33 cellular contexts compared by ENCODE assay signal in genomic region chr2:48257456-48257855, GRCh38.
"Had no signal": no experiment of that assay in that cellular context is flagged by ENCODE, and none has a peak within 500 bp of the region (broad histone marks: within the 10 kb centered on the region; RNA-seq: fewer than 3 reads in every experiment).

No MANE protein-coding gene starts in this region.

- H3K4me1 Mint-ChIP-seq: activated CD4-positive, alpha-beta T cell treated with anti-CD3 and anti-CD28 coated beads for 36 hours; activated CD4-positive, alpha-beta T cell treated with anti-CD3 and anti-CD28 coated beads, Interleukin-2, amount 10 ng/mL, durations not matched to agents 24 days and 14 days; activated CD8-positive, alpha-beta memory T cell treated with anti-CD3 and anti-CD28 coated beads, Interleukin-2, amount 10 ng/mL, durations not matched to agents 7 days and 5 days; activated naive CD4-positive, alpha-beta T cell treated with anti-CD3 and anti-CD28 coated beads, Interleukin-2, amount 10 ng/mL, durations not matched to agents 7 days and 5 days; brain had no signal

- DNase-seq: activated CD4-positive, alpha-beta memory T cell treated with anti-CD3 and anti-CD28 coated beads for 36 hours; activated CD4-positive, alpha-beta T cell treated with anti-CD3 and anti-CD28 coated beads for 36 hours; activated CD4-positive, alpha-beta T cell treated with anti-CD3 and anti-CD28 coated beads, Interleukin-2, amount 10 ng/mL, durations not matched to agents 24 days and 14 days; activated CD4-positive, CD25-positive, alpha-beta regulatory T cell; activated CD4-positive, CD25-positive, alpha-beta regulatory T cell treated with anti-CD3 and anti-CD28 coated beads, Interleukin-2, amount 50 U/mL, for 72 hours; activated CD8-positive, alpha-beta memory T cell treated with anti-CD3 and anti-CD28 coated beads, Interleukin-2, amount 10 ng/mL, durations not matched to agents 7 days and 5 days; activated CD8-positive, alpha-beta memory T cell treated with anti-CD3 and anti-CD28 coated beads, Interleukin-2, amount 50 U/mL, for 4 hours; activated CD8-positive, alpha-beta T cell treated with anti-CD3 and anti-CD28 coated beads, Interleukin-2, amount 10 ng/mL, durations not matched to agents 7 days and 5 days; activated gamma-delta T cell; activated naive CD4-positive, alpha-beta T cell; activated naive CD4-positive, alpha-beta T cell treated with anti-CD3 and anti-CD28 coated beads, Interleukin-2, amount 10 ng/mL, durations not matched to agents 7 days and 5 days; activated naive CD8-positive, alpha-beta T cell treated with anti-CD3 and anti-CD28 coated beads, Interleukin-2, amount 10 ng/mL, durations not matched to agents 7 days and 5 days; activated T-cell treated with anti-CD3 and anti-CD28 coated beads, Interleukin-2, amount 50 U/mL, for 1 hour; activated T-cell treated with anti-CD3 and anti-CD28 coated beads, Interleukin-2, amount 50 U/mL, for 48 hours; central memory CD4-positive, alpha-beta T cell; cerebellar nuclear complex; colonic mucosa; effector CD8-positive, alpha-beta T cell; esophagus squamous epithelium; head of caudate nucleus; T-helper 17 cell; T1000 had no signal

- H3K27ac Mint-ChIP-seq: activated CD4-positive, alpha-beta memory T cell treated with anti-CD3 and anti-CD28 coated beads for 36 hours; activated CD4-positive, alpha-beta T cell treated with anti-CD3 and anti-CD28 coated beads for 36 hours; activated CD4-positive, alpha-beta T cell treated with anti-CD3 and anti-CD28 coated beads, Interleukin-2, amount 10 ng/mL, durations not matched to agents 24 days and 14 days; activated CD8-positive, alpha-beta memory T cell treated with anti-CD3 and anti-CD28 coated beads, Interleukin-2, amount 10 ng/mL, durations not matched to agents 7 days and 5 days; activated CD8-positive, alpha-beta T cell treated with anti-CD3 and anti-CD28 coated beads, Interleukin-2, amount 10 ng/mL, durations not matched to agents 7 days and 5 days; activated naive CD4-positive, alpha-beta T cell treated with anti-CD3 and anti-CD28 coated beads, Interleukin-2, amount 10 ng/mL, durations not matched to agents 7 days and 5 days; activated naive CD4-positive, alpha-beta T cell treated with anti-CD3 and anti-CD28 coated beads, Interleukin-2, amount 50 U/mL, for 72 hours; activated naive CD8-positive, alpha-beta T cell treated with anti-CD3 and anti-CD28 coated beads, Interleukin-2, amount 10 ng/mL, durations not matched to agents 7 days and 5 days; activated T-helper 1 cell treated with anti-CD3 and anti-CD28 coated beads, Interleukin-12 subunit alpha, Interleukin-12 subunit beta, Interleukin-2, Interleukin-4 antibody, amounts not matched to agents 30 ng/mL and 10 ng/mL and 1 ng/mL, durations not matched to agents 14 hours and 24 hours and 36 hours; brain; T-helper 17 cell; T-helper 2 cell treated with Interferon-gamma antibody and Interleukin-4, amounts not matched to agents 5 μg/mL and 100 μg/mL, for 36 hours had no signal

- H3K4me3 ChIP-seq: ascending aorta, breast epithelium, cardiac muscle cell, colonic mucosa, esophagus squamous epithelium had no signal

- FAIRE-seq: endometrium, endothelial cell of umbilical vein, frontal cortex had no signal

- H3K9me3 ChIP-seq: ascending aorta, breast epithelium, colonic mucosa, esophagus squamous epithelium had no signal

- H3K4me1 ChIP-seq: ascending aorta, breast epithelium, colonic mucosa, esophagus squamous epithelium had no signal

- H3K36me3 Mint-ChIP-seq: activated CD4-positive, alpha-beta memory T cell treated with anti-CD3 and anti-CD28 coated beads for 36 hours; activated CD8-positive, alpha-beta memory T cell treated with anti-CD3 and anti-CD28 coated beads, Interleukin-2, amount 10 ng/mL, durations not matched to agents 7 days and 5 days; activated naive CD4-positive, alpha-beta T cell treated with anti-CD3 and anti-CD28 coated beads, Interleukin-2, amount 10 ng/mL, durations not matched to agents 7 days and 5 days; activated naive CD4-positive, alpha-beta T cell treated with anti-CD3 and anti-CD28 coated beads, Interleukin-2, amount 50 U/mL, for 72 hours; brain had no signal

- H3K36me3 ChIP-seq: ascending aorta, breast epithelium, cardiac muscle cell, colonic mucosa, esophagus squamous epithelium had no signal

- H3K27ac ChIP-seq: ascending aorta, breast epithelium, cardiac muscle cell, colonic mucosa, epithelial cell of prostate, esophagus squamous epithelium had no signal

- H3K27me3 Mint-ChIP-seq: activated CD4-positive, alpha-beta memory T cell treated with anti-CD3 and anti-CD28 coated beads for 36 hours; activated CD4-positive, alpha-beta T cell treated with anti-CD3 and anti-CD28 coated beads for 36 hours; activated CD8-positive, alpha-beta memory T cell treated with anti-CD3 and anti-CD28 coated beads, Interleukin-2, amount 10 ng/mL, durations not matched to agents 7 days and 5 days; activated naive CD4-positive, alpha-beta T cell treated with anti-CD3 and anti-CD28 coated beads, Interleukin-2, amount 10 ng/mL, durations not matched to agents 7 days and 5 days; T-helper 17 cell had no signal

- H3K4me3 Mint-ChIP-seq: activated CD4-positive, alpha-beta memory T cell treated with anti-CD3 and anti-CD28 coated beads for 36 hours; activated CD4-positive, alpha-beta T cell treated with anti-CD3 and anti-CD28 coated beads for 36 hours; activated CD4-positive, alpha-beta T cell treated with anti-CD3 and anti-CD28 coated beads, Interleukin-2, amount 10 ng/mL, durations not matched to agents 24 days and 14 days; activated CD8-positive, alpha-beta memory T cell treated with anti-CD3 and anti-CD28 coated beads, Interleukin-2, amount 10 ng/mL, durations not matched to agents 7 days and 5 days; activated CD8-positive, alpha-beta T cell treated with anti-CD3 and anti-CD28 coated beads, Interleukin-2, amount 10 ng/mL, durations not matched to agents 7 days and 5 days; activated naive CD4-positive, alpha-beta T cell treated with anti-CD3 and anti-CD28 coated beads, Interleukin-2, amount 10 ng/mL, durations not matched to agents 7 days and 5 days; activated naive CD8-positive, alpha-beta T cell treated with anti-CD3 and anti-CD28 coated beads, Interleukin-2, amount 10 ng/mL, durations not matched to agents 7 days and 5 days; activated T-helper 1 cell treated with anti-CD3 and anti-CD28 coated beads, Interleukin-12 subunit alpha, Interleukin-12 subunit beta, Interleukin-2, Interleukin-4 antibody, amounts not matched to agents 30 ng/mL and 10 ng/mL and 1 ng/mL, durations not matched to agents 14 hours and 24 hours and 36 hours; brain; T-helper 17 cell; T-helper 2 cell treated with Interferon-gamma antibody and Interleukin-4, amounts not matched to agents 5 μg/mL and 100 μg/mL, for 36 hours had no signal

- H3K27me3 ChIP-seq: ascending aorta, breast epithelium, cardiac muscle cell, colonic mucosa, esophagus squamous epithelium had no signal

- ATAC-seq: activated CD4-positive, alpha-beta T cell treated with anti-CD3 and anti-CD28 coated beads for 36 hours; activated CD8-positive, alpha-beta memory T cell treated with anti-CD3 and anti-CD28 coated beads, Interleukin-2, amount 10 ng/mL, durations not matched to agents 7 days and 5 days; activated CD8-positive, alpha-beta T cell treated with anti-CD3 and anti-CD28 coated beads, Interleukin-2, amount 10 ng/mL, durations not matched to agents 7 days and 5 days; activated naive CD4-positive, alpha-beta T cell treated with anti-CD3 and anti-CD28 coated beads, Interleukin-2, amount 50 U/mL, for 72 hours; T-helper 17 cell had no signal

- H3K9me3 Mint-ChIP-seq: activated CD4-positive, alpha-beta memory T cell treated with anti-CD3 and anti-CD28 coated beads for 36 hours; activated CD4-positive, alpha-beta T cell treated with anti-CD3 and anti-CD28 coated beads, Interleukin-2, amount 10 ng/mL, durations not matched to agents 24 days and 14 days; activated naive CD4-positive, alpha-beta T cell treated with anti-CD3 and anti-CD28 coated beads, Interleukin-2, amount 10 ng/mL, durations not matched to agents 7 days and 5 days; activated naive CD4-positive, alpha-beta T cell treated with anti-CD3 and anti-CD28 coated beads, Interleukin-2, amount 50 U/mL, for 72 hours; activated naive CD8-positive, alpha-beta T cell treated with anti-CD3 and anti-CD28 coated beads, Interleukin-2, amount 10 ng/mL, durations not matched to agents 7 days and 5 days; activated T-helper 1 cell treated with anti-CD3 and anti-CD28 coated beads, Interleukin-12 subunit alpha, Interleukin-12 subunit beta, Interleukin-2, Interleukin-4 antibody, amounts not matched to agents 30 ng/mL and 10 ng/mL and 1 ng/mL, durations not matched to agents 14 hours and 24 hours and 36 hours; T-helper 2 cell treated with Interferon-gamma antibody and Interleukin-4, amounts not matched to agents 5 μg/mL and 100 μg/mL, for 36 hours had no signal
